ENCODE assay signal across 1 cellular context in genomic region chr2:26961603-26962184, GRCh38.
TF ChIP-seq lines count a peak whose summit lies in the region.

No MANE protein-coding gene starts in this region.

TF ChIP-seq in SK-N-SH, 30 proteins besides CTCF, POLR2A, EP300 and RAD21 (continued from another document):
- TF ChIP-seq REST (IDR thresholded peaks at IDR 0.05; ENCODE audit: low read depth, low read length), result 0 out of 2 replicates have a peak, but pooled peaks have one; percentile 40
- no peak for TF ChIP-seq GABPA (IDR thresholded peaks at IDR 0.05; ENCODE audit: low read depth)
- no peak for TF ChIP-seq MAX (IDR thresholded peaks at IDR 0.05; ENCODE audit: low read depth)
- no peak for TF ChIP-seq ZBTB33 (IDR thresholded peaks at IDR 0.05; ENCODE audit: borderline replicate concordance, low read depth)
- TF ChIP-seq USF2 (IDR thresholded peaks at IDR 0.05; ENCODE audit: borderline replicate concordance, low read depth, low read length), result no peak
- TF ChIP-seq IRF3 (IDR thresholded peaks at IDR 0.05; ENCODE audit: low read depth, low read length), result 0 out of 2 replicates have a peak, but pooled peaks have one; percentile 12
- no peak; the same call in 1 of the 2 replicates for TF ChIP-seq NFIC (IDR thresholded peaks at IDR 0.05; ENCODE audit: borderline replicate concordance)
TF ChIP-seq in SK-N-SH: peak in this region for 6.
